ENCODE assay signal across 9 cellular contexts in the genomic region with DNA sequence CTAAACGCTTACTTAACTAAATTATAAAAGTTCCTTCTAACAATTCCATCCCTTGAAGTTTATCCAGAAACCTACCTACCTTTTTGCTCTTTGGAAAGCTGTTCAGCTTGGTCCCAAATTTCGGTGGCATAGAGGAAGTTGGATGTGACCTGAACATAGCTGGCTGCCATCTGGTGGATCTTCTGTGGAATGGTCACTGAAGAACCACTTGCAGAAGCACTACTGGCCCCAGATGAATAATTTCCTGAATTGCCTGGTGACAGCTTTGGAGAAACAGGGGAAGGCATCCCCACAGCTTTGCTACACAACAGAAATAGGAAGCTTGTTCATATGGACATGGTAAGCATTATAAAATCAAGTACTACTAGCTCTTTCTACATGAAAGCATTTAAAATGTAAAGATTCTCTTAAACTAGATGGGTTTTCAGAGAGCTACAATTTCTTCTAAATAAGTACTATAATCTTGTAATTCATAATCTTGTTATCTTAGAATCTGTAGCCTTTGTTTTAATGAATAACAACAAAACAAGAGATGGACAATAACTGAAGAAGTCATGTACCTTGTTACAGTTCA. TPM values are rescaled to one million over a fixed set of nuclear protein-coding genes. Genes with fewer than 3 reads are reported as not detected.
A peak's percentile ranks its signal among the peaks of the same experiment; 100 is the strongest.
DNase-seq lines count a peak whose midpoint lies in the region; ATAC-seq, FAIRE-seq and TF ChIP-seq lines count a peak whose summit lies in the region.
"Had no signal": no experiment of that assay in that cellular context is flagged by ENCODE, and none has a peak within 500 bp of the region (broad histone marks: within the 10 kb centered on the region; RNA-seq: fewer than 3 reads in every experiment).

No MANE protein-coding gene starts in this region.

- intact Hi-C loops in Right ventricle myocardium inferior (cut with DNase I) (loop anchor here (1.0 kb wide), 1 partner anchor 53 kb away; a partner anchor contains a TSS), cardiac septum (cut with DNase I) (loop anchor here (1.0 kb wide), 1 partner anchor 53 kb away; a partner anchor contains a TSS)

- DNase-seq in Right ventricle myocardium inferior (ENCODE audit: missing footprints) (no peak), cardiac septum (ENCODE audit: low spot score) (no peak), HTR-8/SVneo (ENCODE audit: insufficient read length, low spot score) (peak; percentile 63), RPMI7951 (ENCODE audit: low read depth) (peak; percentile 67), bronchial epithelial cell (ENCODE audit: low read depth) (peak; percentile 58), kidney epithelial cell (ENCODE audit: low read depth) (peak; percentile 28), substantia nigra (lab: John Stamatoyannopoulos, UW) (peak in 35 of 49 donors; percentile 5 to 76 (median 31)), GM19240 (ENCODE audit: insufficient read length, low spot score) (no peak)

- no peak for FAIRE-seq in HTR-8/SVneo (lab: Jason Lieb, UNC)
- FAIRE-seq in bronchial epithelial cell (lab: Jason Lieb, UNC): no peak
- FAIRE-seq: endometrium had no signal

- no peaks in the 10 kb centered on the region for H3K27me3 ChIP-seq in bronchial epithelial cell (ENCODE audit: control insufficient read depth, insufficient read depth, low read length)
- no peaks in the 10 kb centered on the region for H3K27me3 ChIP-seq in kidney epithelial cell (ENCODE audit: control insufficient read depth, insufficient read depth, low read length)

- peak overlapping the region; percentile 21 for H3K27ac ChIP-seq in substantia nigra (ENCODE audit: low read depth, low read length, poor library complexity, severe bottlenecking)

- peak; percentile 68 for TF ChIP-seq CTCF in bronchial epithelial cell (IDR thresholded peaks at IDR 0.05; ENCODE audit: insufficient read depth, low read length, severe bottlenecking)
- peak; percentile 64 for TF ChIP-seq CTCF in kidney epithelial cell (IDR thresholded peaks at IDR 0.05; ENCODE audit: insufficient read depth, low read length, poor library complexity, severe bottlenecking)

- peak; percentile 86 for ATAC-seq in Right ventricle myocardium inferior

- H3K36me3 ChIP-seq in bronchial epithelial cell (ENCODE audit: control insufficient read depth, insufficient read depth, low read length) (peaks cover 28% of the 10 kb centered on the region), kidney epithelial cell (ENCODE audit: control insufficient read depth, insufficient read depth, low read length) (peaks cover 2% of the 10 kb centered on the region)

- no peak overlapping the region for H3K4me3 ChIP-seq in bronchial epithelial cell (ENCODE audit: low read depth, low read length)
- no peak overlapping the region for H3K4me3 ChIP-seq in kidney epithelial cell (ENCODE audit: low read depth, low read length)

RNA-seq across cellular contexts. Expression of a gene that starts 9.9 kb away (rescaled TPM):
- total RNA-seq in Right ventricle myocardium inferior: 1.1 TPM
- 2.2 TPM for total RNA-seq in cardiac septum
- 0.29 and 0.84 TPM in 2 replicates for total RNA-seq in RPMI7951 (2014; rRNA removed; shearing (Covaris generic))
- total RNA-seq in bronchial epithelial cell: 0.13 and 0.53 TPM in 2 replicates
- total RNA-seq in kidney epithelial cell: 0.25 and 0.34 TPM in 2 replicates

RNA-seq across cellular contexts. Expression of a gene that starts 16.9 kb away (rescaled TPM):
- total RNA-seq in Right ventricle myocardium inferior (1,774 TPM), cardiac septum (1,426 TPM), bronchial epithelial cell (78.2 and 127 TPM in 2 replicates), kidney epithelial cell (154 and 197 TPM in 2 replicates)
- total RNA-seq in RPMI7951 (2014; rRNA removed; shearing (Covaris generic)): 330 and 401 TPM in 2 replicates

RNA-seq across cellular contexts. Expression of a gene that starts 17.1 kb away (rescaled TPM):
- total RNA-seq in Right ventricle myocardium inferior (0.24 TPM), cardiac septum (0.43 TPM), bronchial epithelial cell (under 0.01 and 0.26 TPM in 2 replicates), kidney epithelial cell (0.88 and 0.89 TPM in 2 replicates)
- total RNA-seq in RPMI7951 (2014; rRNA removed; shearing (Covaris generic)): 0.12 and 0.39 TPM in 2 replicates

RNA-seq across cellular contexts. Expression of a gene that starts 52.9 kb away (rescaled TPM):
- total RNA-seq in Right ventricle myocardium inferior: 5.0 TPM
- total RNA-seq in cardiac septum: 4.7 TPM
- total RNA-seq in RPMI7951 (2014; rRNA removed; shearing (Covaris generic)): 4.8 and 6.1 TPM in 2 replicates
- total RNA-seq in bronchial epithelial cell: 0.79 and 1.4 TPM in 2 replicates
- 6.7 and 9.8 TPM in 2 replicates for total RNA-seq in kidney epithelial cell

Comparison
In these comparisons a context has a peak if more than half of its experiments do, and no peak if none do; other contexts are left out.
1. DNase-seq: peak in HTR-8/SVneo (single experiment), RPMI7951 (single experiment), bronchial epithelial cell (single experiment), kidney epithelial cell (single experiment) and substantia nigra (35 of 49); none in Right ventricle myocardium inferior (single experiment), cardiac septum (single experiment) and GM19240 (single experiment).